ENCODE assay signal across 25 cellular contexts in genomic region chr18:23938901-23939341, GRCh38.
DNase-seq lines count a peak whose midpoint lies in the region; ATAC-seq and TF ChIP-seq lines count a peak whose summit lies in the region.
"Had no signal": no experiment of that assay in that cellular context is flagged by ENCODE, and none has a peak within 500 bp of the region (broad histone marks: within the 10 kb centered on the region; RNA-seq: fewer than 3 reads in every experiment).

No MANE protein-coding gene starts in this region.

- H3K4me1 Mint-ChIP-seq in activated naive CD4-positive, alpha-beta T cell treated with anti-CD3 and anti-CD28 coated beads, Interleukin-2, amount 10 ng/mL, durations not matched to agents 7 days and 5 days: peaks cover 87% of the 10 kb centered on the region

- peak overlapping the region; percentile 87 for H3K27ac Mint-ChIP-seq in activated naive CD4-positive, alpha-beta T cell treated with anti-CD3 and anti-CD28 coated beads, Interleukin-2, amount 10 ng/mL, durations not matched to agents 7 days and 5 days
- no peak overlapping the region for H3K27ac Mint-ChIP-seq in activated naive CD4-positive, alpha-beta T cell treated with anti-CD3 and anti-CD28 coated beads, Interleukin-2, amount 50 U/mL, for 72 hours
- H3K27ac Mint-ChIP-seq: activated naive CD4-positive, alpha-beta T cell treated with anti-CD3 and anti-CD28 coated beads for 36 hours; CD4-positive, alpha-beta T cell; stimulated activated naive B cell treated with anti-CD40 and anti-IgM and Interleukin-4, amounts not matched to agents 10 μg/mL and 1 μg/mL and 100 μg/mL, for 72 hours had no signal

- H3K4me3 ChIP-seq in OCI-LY7 (ENCODE audit: low read depth, low read length, poor library complexity, severe bottlenecking): no peak overlapping the region
- H3K4me3 ChIP-seq in left lung: no peak overlapping the region
- H3K4me3 ChIP-seq in upper lobe of left lung: no peak overlapping the region
- no peak overlapping the region for H3K4me3 ChIP-seq in tibial artery
- H3K4me3 ChIP-seq: A549, psoas muscle, skin epidermis had no signal

- no peaks in the 10 kb centered on the region for H4K20me1 ChIP-seq in OCI-LY7 (ENCODE audit: insufficient read depth, low read length)

- H3K4me2 ChIP-seq in OCI-LY7 (ENCODE audit: low read length): peak overlapping the region; percentile 20; the same call in 1 of the 2 replicates
- H3K4me2 ChIP-seq: A549, SK-N-SH had no signal

- peak in 2 of 4 donors; percentile 52 to 74 for TF ChIP-seq EP300 in upper lobe of left lung (IDR thresholded peaks at IDR 0.05)

- ATAC-seq in activated naive CD4-positive, alpha-beta T cell treated with anti-CD3 and anti-CD28 coated beads, Interleukin-2, amount 50 U/mL, for 72 hours: no peak
- peak; percentile 76 for ATAC-seq in left lung
- peak; percentile 43 to 76 for ATAC-seq in upper lobe of left lung (ENCODE audit: low FRiP score in 2 of 2)
- ATAC-seq in HG03196 (IDR thresholded peaks at IDR 0.05; ENCODE audit: unreplicated experiment): no peak
- ATAC-seq: A549, left lobe of liver, psoas muscle had no signal

- no peak for DNase-seq in activated naive CD4-positive, alpha-beta T cell treated with anti-CD3 and anti-CD28 coated beads, Interleukin-2, amount 10 ng/mL, durations not matched to agents 7 days and 5 days
- no peak for DNase-seq in activated naive CD4-positive, alpha-beta T cell treated with anti-CD3 and anti-CD28 coated beads, Interleukin-2, amount 50 U/mL, for 72 hours (ENCODE audit: low spot score in 2 of 2)
- no peak for DNase-seq in OCI-LY7 (ENCODE audit: low spot score)
- DNase-seq in left lung: peak in 1 of 2 donors; percentile 52
- peak in 1 of 2 donors; percentile 70 for DNase-seq in upper lobe of left lung
- no peak for DNase-seq in head of caudate nucleus
- no peak for DNase-seq in tibial artery
- DNase-seq: amygdala; glutamatergic neuron; midbrain; naive B cell; NCI-H510A; psoas muscle; SK-N-SH; stimulated activated naive B cell treated with anti-CD40 and anti-IgM and Interleukin-4, amounts not matched to agents 10 μg/mL and 1 μg/mL and 100 μg/mL, for 72 hours; substantia nigra had no signal

- H3K4me3 Mint-ChIP-seq in activated naive CD4-positive, alpha-beta T cell treated with anti-CD3 and anti-CD28 coated beads, Interleukin-2, amount 10 ng/mL, durations not matched to agents 7 days and 5 days: no peak overlapping the region
- H3K4me3 Mint-ChIP-seq: activated CD4-positive, alpha-beta memory T cell treated with anti-CD3 and anti-CD28 coated beads, Interleukin-2, amount 10 ng/mL, durations not matched to agents 7 days and 5 days; activated naive CD4-positive, alpha-beta T cell treated with anti-CD3 and anti-CD28 coated beads for 36 hours; CD4-positive, alpha-beta T cell; stimulated activated naive B cell treated with anti-CD40 and anti-IgM and Interleukin-4, amounts not matched to agents 10 μg/mL and 1 μg/mL and 100 μg/mL, for 72 hours had no signal

- TF ChIP-seq CTCF in OCI-LY7 (conservative IDR thresholded peaks at IDR 0.05; ENCODE audit: low read length) (no peak), left lung (IDR thresholded peaks at IDR 0.05) (no peak), upper lobe of left lung (IDR thresholded peaks at IDR 0.05) (no peak), tibial artery (IDR thresholded peaks at IDR 0.05) (no peak)

- CTCF ChIA-PET in activated naive CD4-positive, alpha-beta T cell treated with anti-CD3 and anti-CD28 coated beads, Interleukin-2, amount 10 ng/mL, durations not matched to agents 7 days and 5 days (lab: Charles Lee): interaction anchor here (0.7 to 1.1 kb wide), 2 partner anchors 20 to 60 kb away, joined by 3 to 4 read pairs; no protein-coding TSS in a partner anchor
- CTCF ChIA-PET in OCI-LY7 (lab: Charles Lee; ENCODE audit: unreplicated experiment): no interaction called here

- 75 to 83% methylated on average over 5 of the region's 5 CpGs for WGBS in upper lobe of left lung, 2 donors

- H3K36me3 ChIP-seq in OCI-LY7 (ENCODE audit: insufficient read depth, low read length): no peaks in the 10 kb centered on the region
- no peaks in the 10 kb centered on the region for H3K36me3 ChIP-seq in left lung
- H3K36me3 ChIP-seq in upper lobe of left lung: no peaks in the 10 kb centered on the region
- peaks cover 0 to 9% (median 4%) of the 10 kb centered on the region in 3 donors for H3K36me3 ChIP-seq in tibial artery

- peaks cover 6% of the 10 kb centered on the region for H3K27me3 Mint-ChIP-seq in activated naive CD4-positive, alpha-beta T cell treated with anti-CD3 and anti-CD28 coated beads, Interleukin-2, amount 10 ng/mL, durations not matched to agents 7 days and 5 days
- H3K27me3 Mint-ChIP-seq: CD4-positive, alpha-beta T cell; IgD-negative memory B cell; naive B cell; stimulated activated naive B cell treated with anti-CD40 and anti-IgM and Interleukin-4, amounts not matched to agents 10 μg/mL and 1 μg/mL and 100 μg/mL, for 72 hours had no signal

- H3K4me1 ChIP-seq in OCI-LY7 (ENCODE audit: insufficient read depth, low read length, poor library complexity, severe bottlenecking): peaks cover 33% of the 10 kb centered on the region
- H3K4me1 ChIP-seq in left lung: peaks cover 5 to 6% of the 10 kb centered on the region in 2 donors
- H3K4me1 ChIP-seq in upper lobe of left lung: peaks cover 3 to 15% (median 6%) of the 10 kb centered on the region in 4 donors
- peaks cover 0 to 1% (median 0%) of the 10 kb centered on the region in 4 donors for H3K4me1 ChIP-seq in tibial artery
- H3K4me1 ChIP-seq: A549, psoas muscle had no signal

- no peaks in the 10 kb centered on the region for H3K9me3 Mint-ChIP-seq in activated naive CD4-positive, alpha-beta T cell treated with anti-CD3 and anti-CD28 coated beads, Interleukin-2, amount 10 ng/mL, durations not matched to agents 7 days and 5 days
- peaks cover 0 to 5% of the 10 kb centered on the region in 2 donors for H3K9me3 Mint-ChIP-seq in activated naive CD4-positive, alpha-beta T cell treated with anti-CD3 and anti-CD28 coated beads, Interleukin-2, amount 50 U/mL, for 72 hours
- H3K9me3 Mint-ChIP-seq: activated CD4-positive, alpha-beta memory T cell treated with anti-CD3 and anti-CD28 coated beads, Interleukin-2, amount 10 ng/mL, durations not matched to agents 7 days and 5 days; activated naive CD4-positive, alpha-beta T cell treated with anti-CD3 and anti-CD28 coated beads for 36 hours; CD4-positive, alpha-beta T cell; IgD-negative memory B cell; naive B cell; stimulated activated naive B cell treated with anti-CD40 and anti-IgM and Interleukin-4, amounts not matched to agents 10 μg/mL and 1 μg/mL and 100 μg/mL, for 72 hours; T-helper 1 cell treated with Interleukin-12 subunit alpha and Interleukin-12 subunit beta and Interleukin-4 antibody, amounts not matched to agents 30 μg/mL and 1 μg/mL, for 36 hours had no signal

- POLR2A ChIA-PET in OCI-LY7 (lab: Charles Lee): no interaction called here

- BruUV-seq in OCI-LY7 (replicated peaks; lab: Mats Ljungman, UMichigan): no TSS peak

- H3K9me3 ChIP-seq in OCI-LY7 (ENCODE audit: low read length): no peaks in the 10 kb centered on the region
- H3K9me3 ChIP-seq in left lung: no peaks in the 10 kb centered on the region
- no peaks in the 10 kb centered on the region for H3K9me3 ChIP-seq in upper lobe of left lung
- no peaks in the 10 kb centered on the region for H3K9me3 ChIP-seq in tibial artery
- H3K9me3 ChIP-seq: A549, psoas muscle, SK-N-SH had no signal

- intact Hi-C loops in OCI-LY7 (cut with micrococcal nuclease; ENCODE audit: unreplicated experiment): no loop called here
- intact Hi-C loops in left lung (cut with DNase I): no loop called here
- intact Hi-C loops in head of caudate nucleus (cut with DNase I): no loop called here
- intact Hi-C loops in tibial artery (cut with DNase I; ENCODE audit: low total_unique reads): no loop called here

- no peak overlapping the region for H3K27ac ChIP-seq in OCI-LY7 (ENCODE audit: low read depth, low read length, poor library complexity, severe bottlenecking)
- H3K27ac ChIP-seq in left lung: no peak overlapping the region
- H3K27ac ChIP-seq in upper lobe of left lung: peak overlapping the region in 1 of 4 donors; percentile 14
- H3K27ac ChIP-seq in tibial artery: no peak overlapping the region
- H3K27ac ChIP-seq: A549, psoas muscle, skin epidermis had no signal

- H3K9me2 ChIP-seq in OCI-LY7 (ENCODE audit: insufficient read depth, low read length): no peaks in the 10 kb centered on the region
- H3K9me2 ChIP-seq: SK-N-SH had no signal

- no peaks in the 10 kb centered on the region for H3K27me3 ChIP-seq in left lung
- no peaks in the 10 kb centered on the region for H3K27me3 ChIP-seq in upper lobe of left lung
- H3K27me3 ChIP-seq in tibial artery: no peaks in the 10 kb centered on the region

- H3K36me3 Mint-ChIP-seq in activated naive CD4-positive, alpha-beta T cell treated with anti-CD3 and anti-CD28 coated beads, Interleukin-2, amount 10 ng/mL, durations not matched to agents 7 days and 5 days: peaks cover 6% of the 10 kb centered on the region
- H3K36me3 Mint-ChIP-seq in activated naive CD4-positive, alpha-beta T cell treated with anti-CD3 and anti-CD28 coated beads, Interleukin-2, amount 50 U/mL, for 72 hours: no peaks in the 10 kb centered on the region
- H3K36me3 Mint-ChIP-seq: IgD-negative memory B cell; naive B cell; stimulated activated naive B cell treated with anti-CD40 and anti-IgM and Interleukin-4, amounts not matched to agents 10 μg/mL and 1 μg/mL and 100 μg/mL, for 72 hours had no signal

- TF ChIP-seq POLR2A in upper lobe of left lung (IDR thresholded peaks at IDR 0.05): no peak

- no peak overlapping the region for H2AFZ ChIP-seq in OCI-LY7 (ENCODE audit: low read length)

- no peaks in the 10 kb centered on the region for H3K79me2 ChIP-seq in OCI-LY7 (ENCODE audit: insufficient read depth, low read depth, low read length)

Comparison
In these comparisons a context has a peak if more than half of its experiments do, and no peak if none do; other contexts are left out.
1. ATAC-seq: peak in left lung (single experiment) and upper lobe of left lung (2 of 2); none in activated naive CD4-positive, alpha-beta T cell treated with anti-CD3 and anti-CD28 coated beads, Interleukin-2, amount 50 U/mL, for 72 hours (0 of 2) and HG03196 (single experiment).